11 cellular contexts compared by ENCODE assay signal in the genomic region with DNA sequence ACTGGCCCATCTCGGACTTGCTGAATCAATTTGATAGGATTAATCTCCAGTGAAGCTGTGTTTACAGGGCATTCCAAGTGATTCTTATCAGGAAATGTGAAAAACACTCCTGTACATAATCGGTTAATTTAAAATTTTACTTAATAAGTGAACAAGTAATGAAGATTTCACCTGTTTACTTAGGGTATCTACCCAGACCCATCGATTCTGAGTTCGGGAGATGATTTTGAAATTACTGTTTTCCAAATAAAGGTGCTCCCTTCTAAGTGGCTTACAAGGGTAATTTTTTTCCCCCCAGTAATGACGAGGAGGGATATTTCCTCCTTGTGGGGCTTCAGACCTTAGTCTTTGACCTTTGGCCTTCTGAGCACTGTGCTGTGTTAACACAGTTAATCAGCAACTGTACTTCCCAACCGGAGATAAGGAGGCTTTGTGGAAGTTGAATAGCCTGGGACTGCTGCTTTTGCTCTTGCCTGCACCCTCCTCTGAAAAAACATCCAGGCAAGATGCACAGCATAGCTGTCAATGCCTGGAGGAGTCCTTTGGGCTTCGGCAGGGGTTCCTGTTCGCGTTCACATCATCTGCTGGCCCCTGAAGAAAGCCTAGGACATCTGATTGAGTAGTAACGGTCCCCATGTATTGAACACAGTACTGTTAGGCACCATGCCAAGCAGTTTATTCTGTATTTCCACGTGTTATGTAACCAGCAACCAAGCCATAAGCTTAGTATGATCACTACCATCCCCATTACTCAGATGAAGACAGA. TPM values are rescaled to one million over a fixed set of nuclear protein-coding genes. Genes with fewer than 3 reads are reported as not detected.
A peak's percentile ranks its signal among the peaks of the same experiment; 100 is the strongest.
DNase-seq lines count a peak whose midpoint lies in the region; ATAC-seq and TF ChIP-seq lines count a peak whose summit lies in the region.
"Had no signal": no experiment of that assay in that cellular context is flagged by ENCODE, and none has a peak within 500 bp of the region (broad histone marks: within the 10 kb centered on the region; RNA-seq: fewer than 3 reads in every experiment).

No MANE protein-coding gene starts in this region.

- H3K36me3 Mint-ChIP-seq in activated CD8-positive, alpha-beta T cell treated with anti-CD3 and anti-CD28 coated beads for 36 hours (ENCODE audit: low read depth), result peaks cover 4% of the 10 kb centered on the region
- peaks cover 9% of the 10 kb centered on the region for H3K36me3 Mint-ChIP-seq in type B pancreatic cell

- no peak overlapping the region for H3K27ac Mint-ChIP-seq in activated CD8-positive, alpha-beta T cell treated with anti-CD3 and anti-CD28 coated beads for 36 hours
- H3K27ac Mint-ChIP-seq in type B pancreatic cell, result peak overlapping the region; percentile 78

- CTCF ChIA-PET in activated CD8-positive, alpha-beta T cell treated with anti-CD3 and anti-CD28 coated beads for 36 hours (lab: Charles Lee), result interaction anchor here (2.0 kb wide), 1 partner anchor 101 kb away, joined by 8 read pairs; no protein-coding TSS in a partner anchor

- peak overlapping the region in 6 of 10 donors; percentile 80 to 96 (median 90) for H3K4me3 ChIP-seq in heart right ventricle
- peak overlapping the region; percentile 94 for H3K4me3 ChIP-seq in kidney epithelial cell (ENCODE audit: low read depth, low read length)

- no peaks in the 10 kb centered on the region for H3K9me3 ChIP-seq in heart right ventricle
- H3K9me3 ChIP-seq: gastroesophageal sphincter had no signal

- peaks cover 0 to 32% (median 0%) of the 10 kb centered on the region in 9 donors for H3K36me3 ChIP-seq in heart right ventricle
- H3K36me3 ChIP-seq in kidney epithelial cell (ENCODE audit: control insufficient read depth, insufficient read depth, low read length), result no peaks in the 10 kb centered on the region

- intact Hi-C loops in heart right ventricle (cut with DNase I), result no loop called here
- intact Hi-C loops in Right ventricle myocardium inferior (cut with DNase I), result loop anchor here (5.0 kb wide), 1 partner anchor 217 kb away; a partner anchor contains a TSS
- intact Hi-C loops in activated CD8-positive, alpha-beta T cell treated with anti-CD3 and anti-CD28 coated beads for 36 hours (cut with micrococcal nuclease), result no loop called here

- H3K27me3 ChIP-seq in heart right ventricle (no peaks in the 10 kb centered on the region), kidney epithelial cell (ENCODE audit: control insufficient read depth, insufficient read depth, low read length) (no peaks in the 10 kb centered on the region)
- H3K27me3 ChIP-seq: gastroesophageal sphincter had no signal

- WGBS in heart right ventricle, 2 donors, result 56 to 63% methylated on average over 11 of the region's 11 CpGs

- H3K4me3 Mint-ChIP-seq in activated CD8-positive, alpha-beta T cell treated with anti-CD3 and anti-CD28 coated beads for 36 hours, result peak overlapping the region; percentile 98
- H3K4me3 Mint-ChIP-seq in type B pancreatic cell, result peak overlapping the region; percentile 96

- ATAC-seq in heart right ventricle (no peak), Right ventricle myocardium inferior (no peak), GM19035 (IDR thresholded peaks at IDR 0.05; ENCODE audit: unreplicated experiment) (no peak)
- no peak for ATAC-seq in activated CD8-positive, alpha-beta T cell treated with anti-CD3 and anti-CD28 coated beads for 36 hours
- ATAC-seq: gastroesophageal sphincter had no signal

- H3K9me3 Mint-ChIP-seq in activated CD8-positive, alpha-beta T cell treated with anti-CD3 and anti-CD28 coated beads for 36 hours, result no peaks in the 10 kb centered on the region
- H3K9me3 Mint-ChIP-seq in type B pancreatic cell, result no peaks in the 10 kb centered on the region

- H3K27ac ChIP-seq in heart right ventricle, result no peak overlapping the region

- DNase-seq in heart right ventricle, result no peak
- DNase-seq in Right ventricle myocardium inferior (ENCODE audit: missing footprints), result no peak
- DNase-seq in activated CD8-positive, alpha-beta T cell treated with anti-CD3 and anti-CD28 coated beads for 36 hours, result no peak
- DNase-seq in kidney epithelial cell (ENCODE audit: low read depth), result no peak
- DNase-seq in type B pancreatic cell (ENCODE audit: extremely low spot score, unreplicated experiment), result no peak
- DNase-seq in NCI-H2171 (lab: John Stamatoyannopoulos, UW), result no peak
- no peak for DNase-seq in GM20000 (ENCODE audit: low spot score)
- DNase-seq: NCI-H510A treated with DMSO at 0.1 percent for 48 hours had no signal

- peaks cover 40% of the 10 kb centered on the region for H3K4me1 Mint-ChIP-seq in activated CD8-positive, alpha-beta T cell treated with anti-CD3 and anti-CD28 coated beads for 36 hours (ENCODE audit: low read depth)
- H3K4me1 Mint-ChIP-seq in type B pancreatic cell (ENCODE audit: unreplicated experiment), result peaks cover 20% of the 10 kb centered on the region

- no peaks in the 10 kb centered on the region for H3K27me3 Mint-ChIP-seq in activated CD8-positive, alpha-beta T cell treated with anti-CD3 and anti-CD28 coated beads for 36 hours
- H3K27me3 Mint-ChIP-seq in type B pancreatic cell, result no peaks in the 10 kb centered on the region

- TF ChIP-seq CTCF in heart right ventricle (IDR thresholded peaks at IDR 0.05), result no peak
- TF ChIP-seq CTCF in activated CD8-positive, alpha-beta T cell treated with anti-CD3 and anti-CD28 coated beads for 36 hours (IDR thresholded peaks at IDR 0.05), result no peak
- TF ChIP-seq CTCF in kidney epithelial cell (IDR thresholded peaks at IDR 0.05; ENCODE audit: insufficient read depth, low read length, poor library complexity, severe bottlenecking), result no peak
- no peak for TF ChIP-seq CTCF in type B pancreatic cell (conservative IDR thresholded peaks at IDR 0.05)
- no peak for TF ChIP-seq CTCF in GM20000 (IDR thresholded peaks at IDR 0.05; ENCODE audit: extremely low read depth, missing control alignments)

- peaks cover 6 to 54% (median 49%) of the 10 kb centered on the region in 9 donors for H3K4me1 ChIP-seq in heart right ventricle

- POLR2A ChIA-PET in activated CD8-positive, alpha-beta T cell treated with anti-CD3 and anti-CD28 coated beads for 36 hours (lab: Charles Lee), result interaction anchor here (0.6 to 1.0 kb wide), 2 partner anchors 136 to 255 kb away, joined by 3 to 4 read pairs; a partner anchor contains a TSS

RNA-seq across cellular contexts. Expression of a gene that starts 1.8 kb away (rescaled TPM):
- 10 to 100 TPM; 16.2 to 47.6 (median 28.6) TPM for total RNA-seq in heart right ventricle
- polyA plus RNA-seq in heart right ventricle, result 10 to 100 TPM; 31.8 to 32.3 TPM
- 28.3 TPM for total RNA-seq in Right ventricle myocardium inferior
- 10 to 100 TPM; 14.2 to 17.8 TPM for total RNA-seq in activated CD8-positive, alpha-beta T cell treated with anti-CD3 and anti-CD28 coated beads for 36 hours
- total RNA-seq in kidney epithelial cell, result 59.7 and 77.3 TPM in 2 replicates
- 33.2 and 41.1 TPM in 2 replicates for total RNA-seq in type B pancreatic cell (ENCODE audit: low replicate concordance)

RNA-seq across cellular contexts. Expression of a gene that starts 2.2 kb away (rescaled TPM):
- total RNA-seq in heart right ventricle (100 to 1,000 TPM; 115 to 179 (median 161) TPM), Right ventricle myocardium inferior (171 TPM), kidney epithelial cell (62.8 and 98.4 TPM in 2 replicates), type B pancreatic cell (ENCODE audit: low replicate concordance) (32.0 and 36.7 TPM in 2 replicates)
- polyA plus RNA-seq in heart right ventricle, result 100 to 1,000 TPM; 146 to 172 TPM
- total RNA-seq in activated CD8-positive, alpha-beta T cell treated with anti-CD3 and anti-CD28 coated beads for 36 hours, result 10 to 100 TPM; 32.0 to 35.7 TPM

RNA-seq across cellular contexts. Expression of a gene that starts 35.3 kb away (rescaled TPM):
- total RNA-seq in heart right ventricle (under 1 TPM in 4 of 10 donors, not detected in 6; 0.11 to 0.37 (median 0.13) TPM), Right ventricle myocardium inferior (not detected), kidney epithelial cell (0.48 TPM in 1 of 2 replicates, not detected in the other), type B pancreatic cell (ENCODE audit: low replicate concordance) (0.17 and 0.59 TPM in 2 replicates)
- polyA plus RNA-seq in heart right ventricle, result under 1 TPM; 0.04 to 0.59 TPM
- not detected for total RNA-seq in activated CD8-positive, alpha-beta T cell treated with anti-CD3 and anti-CD28 coated beads for 36 hours
- total RNA-seq: Daoy had no signal

RNA-seq across cellular contexts. Expression of a gene that starts 43.1 kb away (rescaled TPM):
- total RNA-seq in heart right ventricle (not detected), Right ventricle myocardium inferior (not detected), kidney epithelial cell (5.0 and 6.2 TPM in 2 replicates), type B pancreatic cell (ENCODE audit: low replicate concordance) (not detected in 2 replicates)
- polyA plus RNA-seq in heart right ventricle, result not detected
- under 1 TPM; 0.34 to 0.40 TPM for total RNA-seq in activated CD8-positive, alpha-beta T cell treated with anti-CD3 and anti-CD28 coated beads for 36 hours
- total RNA-seq: Daoy, gastroesophageal sphincter had no signal

RNA-seq across cellular contexts. Expression of a gene that starts 46.1 kb away (rescaled TPM):
- 10 to 100 TPM; 24.1 to 35.3 (median 28.7) TPM for total RNA-seq in heart right ventricle
- 10 to 100 TPM; 40.5 to 74.1 TPM for polyA plus RNA-seq in heart right ventricle
- 37.9 TPM for total RNA-seq in Right ventricle myocardium inferior
- 10 to 100 TPM; 43.5 to 45.0 TPM for total RNA-seq in activated CD8-positive, alpha-beta T cell treated with anti-CD3 and anti-CD28 coated beads for 36 hours
- 145 and 187 TPM in 2 replicates for total RNA-seq in kidney epithelial cell
- total RNA-seq in type B pancreatic cell (ENCODE audit: low replicate concordance), result 54.5 and 66.6 TPM in 2 replicates
